In genomic region chr9:102355982-102356381, GRCh38 we compare ENCODE assay signal across 18 cellular contexts.
DNase-seq lines count a peak whose midpoint lies in the region; ATAC-seq lines count a peak whose summit lies in the region.
"Had no signal": no experiment of that assay in that cellular context is flagged by ENCODE, and none has a peak within 500 bp of the region (broad histone marks: within the 10 kb centered on the region; RNA-seq: fewer than 3 reads in every experiment).

No MANE protein-coding gene starts in this region.

- H4K12ac ChIP-seq in trophoblast cell (ENCODE audit: low read depth, low read length) = no peak overlapping the region

- H3K4me3 ChIP-seq in MG63 = no peak overlapping the region
- H3K4me3 ChIP-seq in SK-N-MC = no peak overlapping the region
- H3K4me3 ChIP-seq in trophoblast cell (ENCODE audit: low read depth, low read length) = no peak overlapping the region
- H3K4me3 ChIP-seq: BLaER1, GM23338 had no signal

- H3K36me3 ChIP-seq in MG63 = no peaks in the 10 kb centered on the region
- no peaks in the 10 kb centered on the region for H3K36me3 ChIP-seq in SK-N-MC (ENCODE audit: insufficient read depth, low read length)
- H3K36me3 ChIP-seq in trophoblast cell (ENCODE audit: control insufficient read depth in 1 of 2, insufficient read depth in 2 of 2, low read length in 2 of 2) = no peaks in the 10 kb centered on the region
- H3K36me3 ChIP-seq: BLaER1 had no signal

- H3K9me3 Mint-ChIP-seq in activated CD8-positive, alpha-beta memory T cell treated with anti-CD3 and anti-CD28 coated beads, Interleukin-2, amount 10 ng/mL, durations not matched to agents 7 days and 5 days (ENCODE audit: low read depth) = peaks cover 9% of the 10 kb centered on the region
- peaks cover 11 to 13% of the 10 kb centered on the region in 2 donors for H3K9me3 Mint-ChIP-seq in stimulated activated naive CD8-positive, alpha-beta T cell treated with anti-CD3 and anti-CD28 coated beads, Interleukin-15, amount 100 ng/mL, for 72 hours

- H4K91ac ChIP-seq in trophoblast cell (ENCODE audit: low read depth, low read length) = no peak overlapping the region

- H3K4me3 Mint-ChIP-seq in activated CD8-positive, alpha-beta memory T cell treated with anti-CD3 and anti-CD28 coated beads, Interleukin-2, amount 10 ng/mL, durations not matched to agents 7 days and 5 days = no peak overlapping the region
- no peak overlapping the region for H3K4me3 Mint-ChIP-seq in stimulated activated naive CD8-positive, alpha-beta T cell treated with anti-CD3 and anti-CD28 coated beads, Interleukin-15, amount 100 ng/mL, for 72 hours
- H3K4me3 Mint-ChIP-seq: B cell; CD4-positive, CD25-positive, alpha-beta regulatory T cell; CD8-positive, alpha-beta memory T cell; GM23338; H9 had no signal

- H3K36me3 Mint-ChIP-seq in activated CD8-positive, alpha-beta memory T cell treated with anti-CD3 and anti-CD28 coated beads, Interleukin-2, amount 10 ng/mL, durations not matched to agents 7 days and 5 days = no peaks in the 10 kb centered on the region
- H3K36me3 Mint-ChIP-seq: CD4-positive, CD25-positive, alpha-beta regulatory T cell; CD8-positive, alpha-beta memory T cell had no signal

- H3K27me3 ChIP-seq in MG63 (no peaks in the 10 kb centered on the region), trophoblast cell (ENCODE audit: insufficient read depth, low read length) (no peaks in the 10 kb centered on the region)
- H3K27me3 ChIP-seq: BLaER1 had no signal

- H2BK12ac ChIP-seq in trophoblast cell (ENCODE audit: low read length) = no peak overlapping the region

- H3K79me1 ChIP-seq in trophoblast cell (ENCODE audit: low read length) = no peaks in the 10 kb centered on the region

- H4K8ac ChIP-seq in trophoblast cell (ENCODE audit: low read depth, low read length) = no peak overlapping the region

- H3K27ac Mint-ChIP-seq in activated CD8-positive, alpha-beta memory T cell treated with anti-CD3 and anti-CD28 coated beads, Interleukin-2, amount 10 ng/mL, durations not matched to agents 7 days and 5 days = no peak overlapping the region
- H3K27ac Mint-ChIP-seq in stimulated activated naive CD8-positive, alpha-beta T cell treated with anti-CD3 and anti-CD28 coated beads, Interleukin-15, amount 100 ng/mL, for 72 hours = no peak overlapping the region
- H3K27ac Mint-ChIP-seq: B cell; CD4-positive, CD25-positive, alpha-beta regulatory T cell; CD8-positive, alpha-beta memory T cell; GM23338; H9 had no signal

- CTCF ChIA-PET in activated CD8-positive, alpha-beta memory T cell treated with anti-CD3 and anti-CD28 coated beads, Interleukin-2, amount 10 ng/mL, durations not matched to agents 7 days and 5 days (lab: Charles Lee) = no interaction called here

- no peak overlapping the region for H3K23ac ChIP-seq in trophoblast cell (ENCODE audit: low read length)

- H3K4me1 ChIP-seq in trophoblast cell (ENCODE audit: control insufficient read depth in 1 of 2, insufficient read depth in 2 of 2, low read length in 2 of 2) = no peaks in the 10 kb centered on the region
- H3K4me1 ChIP-seq: BLaER1 had no signal

- no CpG with 5 or more reads among the region's 5 CpGs for WGBS in trophoblast cell (ENCODE audit: extremely low coverage, insufficient coverage, insufficient read length)

- H2BK5ac ChIP-seq in trophoblast cell (ENCODE audit: low read depth, low read length, poor library complexity) = no peak overlapping the region

- H3K27ac ChIP-seq in SK-N-MC = no peak overlapping the region
- H3K27ac ChIP-seq in trophoblast cell (ENCODE audit: low read depth, low read length) = peak overlapping the region; percentile 11
- H3K27ac ChIP-seq: BLaER1, C4-2B had no signal

- no peak overlapping the region for H3K14ac ChIP-seq in trophoblast cell (ENCODE audit: low read length)

- no peak overlapping the region for H3K4me2 ChIP-seq in trophoblast cell (ENCODE audit: low read length)
- H3K4me2 ChIP-seq: BLaER1, GM23338 had no signal

- H3K4me1 Mint-ChIP-seq in activated CD8-positive, alpha-beta memory T cell treated with anti-CD3 and anti-CD28 coated beads, Interleukin-2, amount 10 ng/mL, durations not matched to agents 7 days and 5 days = no peaks in the 10 kb centered on the region
- H3K4me1 Mint-ChIP-seq in stimulated activated naive CD8-positive, alpha-beta T cell treated with anti-CD3 and anti-CD28 coated beads, Interleukin-15, amount 100 ng/mL, for 72 hours = no peaks in the 10 kb centered on the region
- H3K4me1 Mint-ChIP-seq: B cell; CD4-positive, CD25-positive, alpha-beta regulatory T cell; CD8-positive, alpha-beta memory T cell; GM23338; H9 had no signal

- no peaks in the 10 kb centered on the region for H3K79me2 ChIP-seq in trophoblast cell (ENCODE audit: control insufficient read depth, insufficient read depth, low read length, poor library complexity)

- H2AFZ ChIP-seq in trophoblast cell (ENCODE audit: insufficient read depth, low read length, poor library complexity) = no peak overlapping the region
- H2AFZ ChIP-seq: GM23338 had no signal

- H2AK5ac ChIP-seq in trophoblast cell (ENCODE audit: low read length) = no peak overlapping the region

- DNase-seq in MG63 = peak; percentile 1
- peak; percentile 3 for DNase-seq in SK-N-MC (ENCODE audit: low read depth, low spot score)
- peak; percentile 65 for DNase-seq in islet precursor cell
- no peak for DNase-seq in trophoblast cell
- no peak for DNase-seq in activated CD8-positive, alpha-beta memory T cell treated with anti-CD3 and anti-CD28 coated beads, Interleukin-2, amount 10 ng/mL, durations not matched to agents 7 days and 5 days
- no peak for DNase-seq in stimulated activated naive CD8-positive, alpha-beta T cell treated with anti-CD3 and anti-CD28 coated beads, Interleukin-15, amount 100 ng/mL, for 72 hours
- DNase-seq in anterior cingulate cortex (lab: John Stamatoyannopoulos, UW) = no peak
- DNase-seq in NCI-H1048 (lab: John Stamatoyannopoulos, UW) = no peak
- DNase-seq: CD4-positive, CD25-positive, alpha-beta regulatory T cell; CD8-positive, alpha-beta memory T cell; DMS53; DMS79 treated with DMSO at 0.1 percent for 48 hours; H9 had no signal

- ATAC-seq in activated CD8-positive, alpha-beta memory T cell treated with anti-CD3 and anti-CD28 coated beads, Interleukin-2, amount 10 ng/mL, durations not matched to agents 7 days and 5 days = no peak
- ATAC-seq in stimulated activated naive CD8-positive, alpha-beta T cell treated with anti-CD3 and anti-CD28 coated beads, Interleukin-15, amount 100 ng/mL, for 72 hours = no peak
- ATAC-seq: GM23338, HCT116 had no signal

- H3K9ac ChIP-seq in SK-N-MC (ENCODE audit: insufficient read length) = no peak overlapping the region
- no peak overlapping the region for H3K9ac ChIP-seq in trophoblast cell (ENCODE audit: low read length)
- H3K9ac ChIP-seq: BLaER1 had no signal

- H3K27me3 Mint-ChIP-seq in activated CD8-positive, alpha-beta memory T cell treated with anti-CD3 and anti-CD28 coated beads, Interleukin-2, amount 10 ng/mL, durations not matched to agents 7 days and 5 days = no peaks in the 10 kb centered on the region
- H3K27me3 Mint-ChIP-seq in stimulated activated naive CD8-positive, alpha-beta T cell treated with anti-CD3 and anti-CD28 coated beads, Interleukin-15, amount 100 ng/mL, for 72 hours = no peaks in the 10 kb centered on the region
- H3K27me3 Mint-ChIP-seq: B cell; CD4-positive, CD25-positive, alpha-beta regulatory T cell; CD8-positive, alpha-beta memory T cell had no signal

- H3K18ac ChIP-seq in trophoblast cell (ENCODE audit: low read length) = no peak overlapping the region

- H2BK120ac ChIP-seq in trophoblast cell (ENCODE audit: insufficient read depth, low read length, poor library complexity) = no peak overlapping the region

- no peak overlapping the region for H3K4ac ChIP-seq in trophoblast cell (ENCODE audit: low read depth, low read length)

- H3K9me3 ChIP-seq in MG63 (0 out of 2 replicates have a peak, but pooled peaks cover 4% of the 10 kb centered on the region), SK-N-MC (ENCODE audit: low read depth, low read length) (no peaks in the 10 kb centered on the region), trophoblast cell (ENCODE audit: insufficient read depth, low read depth, low read length) (no peaks in the 10 kb centered on the region)

Comparison
In these comparisons a context has a peak if more than half of its experiments do, and no peak if none do; other contexts are left out.
1. DNase-seq: peak in MG63 (single experiment), SK-N-MC (single experiment) and islet precursor cell (single experiment); none in trophoblast cell (0 of 2), activated CD8-positive, alpha-beta memory T cell treated with anti-CD3 and anti-CD28 coated beads, Interleukin-2, amount 10 ng/mL, durations not matched to agents 7 days and 5 days (single experiment), stimulated activated naive CD8-positive, alpha-beta T cell treated with anti-CD3 and anti-CD28 coated beads, Interleukin-15, amount 100 ng/mL, for 72 hours (0 of 2), anterior cingulate cortex (0 of 58) and NCI-H1048 (single experiment).